Comparison of ENCODE assay signal across 1 cellular context in the genomic region with DNA sequence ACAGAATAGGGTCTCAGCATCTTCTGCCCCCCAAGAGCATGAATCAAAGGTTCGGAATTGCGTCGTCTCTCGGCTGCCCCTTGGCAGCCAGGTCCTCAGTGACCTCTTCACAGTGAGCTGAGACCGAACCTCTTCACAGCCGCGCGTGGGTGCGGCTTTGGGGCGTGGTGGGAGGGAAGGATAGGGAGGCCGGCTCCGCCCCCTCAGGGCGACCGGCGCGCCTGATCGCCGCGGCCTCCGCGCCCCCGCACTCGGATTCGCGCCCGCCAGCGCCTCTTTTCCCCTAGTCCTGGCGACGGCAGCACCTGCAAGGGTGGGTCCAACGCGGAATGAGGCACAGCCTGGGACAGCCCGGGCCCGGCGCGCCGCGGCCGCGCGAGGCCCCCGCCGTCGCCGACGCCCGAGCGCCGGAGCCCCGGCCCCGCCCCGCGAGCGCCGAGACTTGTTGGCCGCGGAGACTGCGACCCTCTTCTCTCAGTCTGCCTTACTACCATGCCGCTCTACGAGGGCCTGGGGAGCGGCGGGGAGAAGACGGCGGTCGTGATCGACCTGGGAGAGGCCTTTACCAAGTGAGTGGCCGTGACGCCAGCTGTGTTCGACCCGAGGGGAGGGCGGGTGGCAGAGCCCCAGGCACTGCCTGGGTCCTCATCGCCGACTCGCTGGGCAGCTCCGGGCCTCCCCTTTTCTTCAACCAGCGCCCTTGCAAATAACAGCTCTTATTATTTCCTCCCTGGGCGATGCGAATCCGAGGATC.
TF ChIP-seq lines count a peak whose summit lies in the region.

A gene (plus strand): TSS at position 424 of the 754 bp plus-strand sequence. CDS start 69 bp downstream, at position 493.

TF ChIP-seq in K562, 482 proteins besides CTCF, POLR2A, EP300 and RAD21 (continued from another document and continues in another):
- TF ChIP-seq, protein P1, sequence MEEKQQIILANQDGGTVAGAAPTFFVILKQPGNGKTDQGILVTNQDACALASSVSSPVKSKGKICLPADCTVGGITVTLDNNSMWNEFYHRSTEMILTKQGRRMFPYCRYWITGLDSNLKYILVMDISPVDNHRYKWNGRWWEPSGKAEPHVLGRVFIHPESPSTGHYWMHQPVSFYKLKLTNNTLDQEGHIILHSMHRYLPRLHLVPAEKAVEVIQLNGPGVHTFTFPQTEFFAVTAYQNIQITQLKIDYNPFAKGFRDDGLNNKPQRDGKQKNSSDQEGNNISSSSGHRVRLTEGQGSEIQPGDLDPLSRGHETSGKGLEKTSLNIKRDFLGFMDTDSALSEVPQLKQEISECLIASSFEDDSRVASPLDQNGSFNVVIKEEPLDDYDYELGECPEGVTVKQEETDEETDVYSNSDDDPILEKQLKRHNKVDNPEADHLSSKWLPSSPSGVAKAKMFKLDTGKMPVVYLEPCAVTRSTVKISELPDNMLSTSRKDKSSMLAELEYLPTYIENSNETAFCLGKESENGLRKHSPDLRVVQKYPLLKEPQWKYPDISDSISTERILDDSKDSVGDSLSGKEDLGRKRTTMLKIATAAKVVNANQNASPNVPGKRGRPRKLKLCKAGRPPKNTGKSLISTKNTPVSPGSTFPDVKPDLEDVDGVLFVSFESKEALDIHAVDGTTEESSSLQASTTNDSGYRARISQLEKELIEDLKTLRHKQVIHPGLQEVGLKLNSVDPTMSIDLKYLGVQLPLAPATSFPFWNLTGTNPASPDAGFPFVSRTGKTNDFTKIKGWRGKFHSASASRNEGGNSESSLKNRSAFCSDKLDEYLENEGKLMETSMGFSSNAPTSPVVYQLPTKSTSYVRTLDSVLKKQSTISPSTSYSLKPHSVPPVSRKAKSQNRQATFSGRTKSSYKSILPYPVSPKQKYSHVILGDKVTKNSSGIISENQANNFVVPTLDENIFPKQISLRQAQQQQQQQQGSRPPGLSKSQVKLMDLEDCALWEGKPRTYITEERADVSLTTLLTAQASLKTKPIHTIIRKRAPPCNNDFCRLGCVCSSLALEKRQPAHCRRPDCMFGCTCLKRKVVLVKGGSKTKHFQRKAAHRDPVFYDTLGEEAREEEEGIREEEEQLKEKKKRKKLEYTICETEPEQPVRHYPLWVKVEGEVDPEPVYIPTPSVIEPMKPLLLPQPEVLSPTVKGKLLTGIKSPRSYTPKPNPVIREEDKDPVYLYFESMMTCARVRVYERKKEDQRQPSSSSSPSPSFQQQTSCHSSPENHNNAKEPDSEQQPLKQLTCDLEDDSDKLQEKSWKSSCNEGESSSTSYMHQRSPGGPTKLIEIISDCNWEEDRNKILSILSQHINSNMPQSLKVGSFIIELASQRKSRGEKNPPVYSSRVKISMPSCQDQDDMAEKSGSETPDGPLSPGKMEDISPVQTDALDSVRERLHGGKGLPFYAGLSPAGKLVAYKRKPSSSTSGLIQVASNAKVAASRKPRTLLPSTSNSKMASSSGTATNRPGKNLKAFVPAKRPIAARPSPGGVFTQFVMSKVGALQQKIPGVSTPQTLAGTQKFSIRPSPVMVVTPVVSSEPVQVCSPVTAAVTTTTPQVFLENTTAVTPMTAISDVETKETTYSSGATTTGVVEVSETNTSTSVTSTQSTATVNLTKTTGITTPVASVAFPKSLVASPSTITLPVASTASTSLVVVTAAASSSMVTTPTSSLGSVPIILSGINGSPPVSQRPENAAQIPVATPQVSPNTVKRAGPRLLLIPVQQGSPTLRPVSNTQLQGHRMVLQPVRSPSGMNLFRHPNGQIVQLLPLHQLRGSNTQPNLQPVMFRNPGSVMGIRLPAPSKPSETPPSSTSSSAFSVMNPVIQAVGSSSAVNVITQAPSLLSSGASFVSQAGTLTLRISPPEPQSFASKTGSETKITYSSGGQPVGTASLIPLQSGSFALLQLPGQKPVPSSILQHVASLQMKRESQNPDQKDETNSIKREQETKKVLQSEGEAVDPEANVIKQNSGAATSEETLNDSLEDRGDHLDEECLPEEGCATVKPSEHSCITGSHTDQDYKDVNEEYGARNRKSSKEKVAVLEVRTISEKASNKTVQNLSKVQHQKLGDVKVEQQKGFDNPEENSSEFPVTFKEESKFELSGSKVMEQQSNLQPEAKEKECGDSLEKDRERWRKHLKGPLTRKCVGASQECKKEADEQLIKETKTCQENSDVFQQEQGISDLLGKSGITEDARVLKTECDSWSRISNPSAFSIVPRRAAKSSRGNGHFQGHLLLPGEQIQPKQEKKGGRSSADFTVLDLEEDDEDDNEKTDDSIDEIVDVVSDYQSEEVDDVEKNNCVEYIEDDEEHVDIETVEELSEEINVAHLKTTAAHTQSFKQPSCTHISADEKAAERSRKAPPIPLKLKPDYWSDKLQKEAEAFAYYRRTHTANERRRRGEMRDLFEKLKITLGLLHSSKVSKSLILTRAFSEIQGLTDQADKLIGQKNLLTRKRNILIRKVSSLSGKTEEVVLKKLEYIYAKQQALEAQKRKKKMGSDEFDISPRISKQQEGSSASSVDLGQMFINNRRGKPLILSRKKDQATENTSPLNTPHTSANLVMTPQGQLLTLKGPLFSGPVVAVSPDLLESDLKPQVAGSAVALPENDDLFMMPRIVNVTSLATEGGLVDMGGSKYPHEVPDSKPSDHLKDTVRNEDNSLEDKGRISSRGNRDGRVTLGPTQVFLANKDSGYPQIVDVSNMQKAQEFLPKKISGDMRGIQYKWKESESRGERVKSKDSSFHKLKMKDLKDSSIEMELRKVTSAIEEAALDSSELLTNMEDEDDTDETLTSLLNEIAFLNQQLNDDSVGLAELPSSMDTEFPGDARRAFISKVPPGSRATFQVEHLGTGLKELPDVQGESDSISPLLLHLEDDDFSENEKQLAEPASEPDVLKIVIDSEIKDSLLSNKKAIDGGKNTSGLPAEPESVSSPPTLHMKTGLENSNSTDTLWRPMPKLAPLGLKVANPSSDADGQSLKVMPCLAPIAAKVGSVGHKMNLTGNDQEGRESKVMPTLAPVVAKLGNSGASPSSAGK (IDR thresholded peaks at IDR 0.05): no peak
- peak; percentile 61; the same call in 1 of the 2 replicates for TF ChIP-seq ZBTB7A (IDR thresholded peaks at IDR 0.05; ENCODE audit: borderline replicate concordance, control insufficient read depth, low read depth, low read length)
- TF ChIP-seq, protein P2, sequence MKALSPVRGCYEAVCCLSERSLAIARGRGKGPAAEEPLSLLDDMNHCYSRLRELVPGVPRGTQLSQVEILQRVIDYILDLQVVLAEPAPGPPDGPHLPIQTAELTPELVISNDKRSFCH (CRISPR knock-in tag; IDR thresholded peaks at IDR 0.05): no peak
- TF ChIP-seq, protein P2 (tag; IDR thresholded peaks at IDR 0.05): no peak
- TF ChIP-seq, protein P3, sequence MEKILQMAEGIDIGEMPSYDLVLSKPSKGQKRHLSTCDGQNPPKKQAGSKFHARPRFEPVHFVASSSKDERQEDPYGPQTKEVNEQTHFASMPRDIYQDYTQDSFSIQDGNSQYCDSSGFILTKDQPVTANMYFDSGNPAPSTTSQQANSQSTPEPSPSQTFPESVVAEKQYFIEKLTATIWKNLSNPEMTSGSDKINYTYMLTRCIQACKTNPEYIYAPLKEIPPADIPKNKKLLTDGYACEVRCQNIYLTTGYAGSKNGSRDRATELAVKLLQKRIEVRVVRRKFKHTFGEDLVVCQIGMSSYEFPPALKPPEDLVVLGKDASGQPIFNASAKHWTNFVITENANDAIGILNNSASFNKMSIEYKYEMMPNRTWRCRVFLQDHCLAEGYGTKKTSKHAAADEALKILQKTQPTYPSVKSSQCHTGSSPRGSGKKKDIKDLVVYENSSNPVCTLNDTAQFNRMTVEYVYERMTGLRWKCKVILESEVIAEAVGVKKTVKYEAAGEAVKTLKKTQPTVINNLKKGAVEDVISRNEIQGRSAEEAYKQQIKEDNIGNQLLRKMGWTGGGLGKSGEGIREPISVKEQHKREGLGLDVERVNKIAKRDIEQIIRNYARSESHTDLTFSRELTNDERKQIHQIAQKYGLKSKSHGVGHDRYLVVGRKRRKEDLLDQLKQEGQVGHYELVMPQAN (IDR thresholded peaks at IDR 0.05; ENCODE audit: borderline replicate concordance): 0 out of 2 replicates have a peak, but pooled peaks have one; percentile 32
- no peak for TF ChIP-seq KHSRP (IDR thresholded peaks at IDR 0.05)
- peak; percentile 91; the same call in 1 of the 2 replicates for TF ChIP-seq SAFB (IDR thresholded peaks at IDR 0.05; ENCODE audit: borderline replicate concordance, low read depth, low read length)
- TF ChIP-seq RHOXF2B (CRISPR knock-in tag; conservative IDR thresholded peaks at IDR 0.05): no peak
- TF ChIP-seq RBFOX2 (IDR thresholded peaks at IDR 0.05; ENCODE audit: low read depth, low read length): peak; percentile 73
- no peak for TF ChIP-seq ATF1 (CRISPR knock-in tag; IDR thresholded peaks at IDR 0.05)
- TF ChIP-seq ATF1 (tag; IDR thresholded peaks at IDR 0.05): peak; percentile 29; the same call in 1 of the 2 replicates
- peak; percentile 52 for TF ChIP-seq NEUROD1 (IDR thresholded peaks at IDR 0.05; ENCODE audit: borderline replicate concordance, low read depth, low read length, partially characterized antibody)
- TF ChIP-seq FOXJ2 (tag; IDR thresholded peaks at IDR 0.05): no peak
- TF ChIP-seq LEF1 (IDR thresholded peaks at IDR 0.05): no peak
- peak; percentile 54 for TF ChIP-seq HCFC1 (IDR thresholded peaks at IDR 0.05; ENCODE audit: low read depth, low read length)
- TF ChIP-seq, protein P4, sequence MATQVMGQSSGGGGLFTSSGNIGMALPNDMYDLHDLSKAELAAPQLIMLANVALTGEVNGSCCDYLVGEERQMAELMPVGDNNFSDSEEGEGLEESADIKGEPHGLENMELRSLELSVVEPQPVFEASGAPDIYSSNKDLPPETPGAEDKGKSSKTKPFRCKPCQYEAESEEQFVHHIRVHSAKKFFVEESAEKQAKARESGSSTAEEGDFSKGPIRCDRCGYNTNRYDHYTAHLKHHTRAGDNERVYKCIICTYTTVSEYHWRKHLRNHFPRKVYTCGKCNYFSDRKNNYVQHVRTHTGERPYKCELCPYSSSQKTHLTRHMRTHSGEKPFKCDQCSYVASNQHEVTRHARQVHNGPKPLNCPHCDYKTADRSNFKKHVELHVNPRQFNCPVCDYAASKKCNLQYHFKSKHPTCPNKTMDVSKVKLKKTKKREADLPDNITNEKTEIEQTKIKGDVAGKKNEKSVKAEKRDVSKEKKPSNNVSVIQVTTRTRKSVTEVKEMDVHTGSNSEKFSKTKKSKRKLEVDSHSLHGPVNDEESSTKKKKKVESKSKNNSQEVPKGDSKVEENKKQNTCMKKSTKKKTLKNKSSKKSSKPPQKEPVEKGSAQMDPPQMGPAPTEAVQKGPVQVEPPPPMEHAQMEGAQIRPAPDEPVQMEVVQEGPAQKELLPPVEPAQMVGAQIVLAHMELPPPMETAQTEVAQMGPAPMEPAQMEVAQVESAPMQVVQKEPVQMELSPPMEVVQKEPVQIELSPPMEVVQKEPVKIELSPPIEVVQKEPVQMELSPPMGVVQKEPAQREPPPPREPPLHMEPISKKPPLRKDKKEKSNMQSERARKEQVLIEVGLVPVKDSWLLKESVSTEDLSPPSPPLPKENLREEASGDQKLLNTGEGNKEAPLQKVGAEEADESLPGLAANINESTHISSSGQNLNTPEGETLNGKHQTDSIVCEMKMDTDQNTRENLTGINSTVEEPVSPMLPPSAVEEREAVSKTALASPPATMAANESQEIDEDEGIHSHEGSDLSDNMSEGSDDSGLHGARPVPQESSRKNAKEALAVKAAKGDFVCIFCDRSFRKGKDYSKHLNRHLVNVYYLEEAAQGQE (CRISPR knock-in tag; IDR thresholded peaks at IDR 0.05; ENCODE audit: low read depth): no peak
- no peak for TF ChIP-seq ZNF764 (CRISPR knock-in tag; IDR thresholded peaks at IDR 0.05; ENCODE audit: low read depth)
- TF ChIP-seq RBM34 (IDR thresholded peaks at IDR 0.05; ENCODE audit: borderline replicate concordance, insufficient read depth, low read length): no peak
- TF ChIP-seq, protein P5, sequence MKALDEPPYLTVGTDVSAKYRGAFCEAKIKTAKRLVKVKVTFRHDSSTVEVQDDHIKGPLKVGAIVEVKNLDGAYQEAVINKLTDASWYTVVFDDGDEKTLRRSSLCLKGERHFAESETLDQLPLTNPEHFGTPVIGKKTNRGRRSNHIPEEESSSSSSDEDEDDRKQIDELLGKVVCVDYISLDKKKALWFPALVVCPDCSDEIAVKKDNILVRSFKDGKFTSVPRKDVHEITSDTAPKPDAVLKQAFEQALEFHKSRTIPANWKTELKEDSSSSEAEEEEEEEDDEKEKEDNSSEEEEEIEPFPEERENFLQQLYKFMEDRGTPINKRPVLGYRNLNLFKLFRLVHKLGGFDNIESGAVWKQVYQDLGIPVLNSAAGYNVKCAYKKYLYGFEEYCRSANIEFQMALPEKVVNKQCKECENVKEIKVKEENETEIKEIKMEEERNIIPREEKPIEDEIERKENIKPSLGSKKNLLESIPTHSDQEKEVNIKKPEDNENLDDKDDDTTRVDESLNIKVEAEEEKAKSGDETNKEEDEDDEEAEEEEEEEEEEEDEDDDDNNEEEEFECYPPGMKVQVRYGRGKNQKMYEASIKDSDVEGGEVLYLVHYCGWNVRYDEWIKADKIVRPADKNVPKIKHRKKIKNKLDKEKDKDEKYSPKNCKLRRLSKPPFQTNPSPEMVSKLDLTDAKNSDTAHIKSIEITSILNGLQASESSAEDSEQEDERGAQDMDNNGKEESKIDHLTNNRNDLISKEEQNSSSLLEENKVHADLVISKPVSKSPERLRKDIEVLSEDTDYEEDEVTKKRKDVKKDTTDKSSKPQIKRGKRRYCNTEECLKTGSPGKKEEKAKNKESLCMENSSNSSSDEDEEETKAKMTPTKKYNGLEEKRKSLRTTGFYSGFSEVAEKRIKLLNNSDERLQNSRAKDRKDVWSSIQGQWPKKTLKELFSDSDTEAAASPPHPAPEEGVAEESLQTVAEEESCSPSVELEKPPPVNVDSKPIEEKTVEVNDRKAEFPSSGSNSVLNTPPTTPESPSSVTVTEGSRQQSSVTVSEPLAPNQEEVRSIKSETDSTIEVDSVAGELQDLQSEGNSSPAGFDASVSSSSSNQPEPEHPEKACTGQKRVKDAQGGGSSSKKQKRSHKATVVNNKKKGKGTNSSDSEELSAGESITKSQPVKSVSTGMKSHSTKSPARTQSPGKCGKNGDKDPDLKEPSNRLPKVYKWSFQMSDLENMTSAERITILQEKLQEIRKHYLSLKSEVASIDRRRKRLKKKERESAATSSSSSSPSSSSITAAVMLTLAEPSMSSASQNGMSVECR (CRISPR knock-in tag; IDR thresholded peaks at IDR 0.05): peak; percentile 20; the same call in 1 of the 2 replicates
- peak; percentile 62 to 70; a peak in 3 of 4 replicates for TF ChIP-seq NRF1 (conservative IDR thresholded peaks at IDR 0.05 in 1 of 2, IDR thresholded peaks at IDR 0.05 in 1 of 2)
- TF ChIP-seq ATF7 (IDR thresholded peaks at IDR 0.05): peak; percentile 26; the same call in 1 of the 2 replicates
- 0 out of 2 replicates have a peak, but pooled peaks have one; percentile 58 for TF ChIP-seq SUPT5H (IDR thresholded peaks at IDR 0.05)
- TF ChIP-seq POLR3G (IDR thresholded peaks at IDR 0.05; ENCODE audit: extremely low read depth, insufficient read length, insufficient replicate concordance): no peak
- TF ChIP-seq ILK (tag; IDR thresholded peaks at IDR 0.05; ENCODE audit: borderline replicate concordance, low read depth): no peak
- TF ChIP-seq GTF2A2 (tag; IDR thresholded peaks at IDR 0.05): no peak
